Comparison of ENCODE assay signal across 24 cellular contexts in genomic region chr17:77301694-77302087, GRCh38.
DNase-seq lines count a peak whose midpoint lies in the region; ATAC-seq, FAIRE-seq and TF ChIP-seq lines count a peak whose summit lies in the region.
"Had no signal": no experiment of that assay in that cellular context is flagged by ENCODE, and none has a peak within 500 bp of the region (broad histone marks: within the 10 kb centered on the region; RNA-seq: fewer than 3 reads in every experiment).

No MANE protein-coding gene starts in this region.

- no peaks in the 10 kb centered on the region for H3K36me3 Mint-ChIP-seq in progenitor cell of endocrine pancreas (ENCODE audit: insufficient read depth)
- H3K36me3 Mint-ChIP-seq: CD14-positive monocyte had no signal

- DNase-seq in A549 (ENCODE audit: low read depth in 1 of 2, low spot score in 1 of 2) (no peak), NCI-H69 (lab: John Stamatoyannopoulos, UW) (peak; percentile 54), hepatocyte (ENCODE audit: low spot score) (no peak), progenitor cell of endocrine pancreas (ENCODE audit: low spot score, unreplicated experiment) (no peak), heart right ventricle (no peak), upper lobe of right lung (no peak), HuH-7 (ENCODE audit: low spot score) (no peak)
- DNase-seq: DMS53, GDM1, KBM-7, NCI-H1092 treated with DMSO at 0.1 percent for 48 hours, NCI-H146, NCI-H2029, NCI-H2171, NCI-H345, NCI-H524, OCI-M1, SHP77 treated with DMSO at 0.1 percent for 48 hours, SW 1271 had no signal

- intact Hi-C loops in heart right ventricle (cut with DNase I) (no loop called here), upper lobe of right lung (cut with DNase I) (no loop called here)

- H4K20me1 ChIP-seq in hepatocyte (ENCODE audit: insufficient read depth, poor library complexity, severe bottlenecking), result no peaks in the 10 kb centered on the region

- no peak for TF ChIP-seq RAD21 in A549 (conservative IDR thresholded peaks at IDR 0.05 in 1 of 2, IDR thresholded peaks at IDR 0.05 in 1 of 2)

- peaks cover 9% of the 10 kb centered on the region for H3K4me1 Mint-ChIP-seq in progenitor cell of endocrine pancreas (ENCODE audit: low read depth)

- TF ChIP-seq CTCF in A549 (IDR thresholded peaks at IDR 0.05), result no peak
- TF ChIP-seq CTCF in hepatocyte (IDR thresholded peaks at IDR 0.05; ENCODE audit: poor library complexity), result no peak
- TF ChIP-seq CTCF in progenitor cell of endocrine pancreas (IDR thresholded peaks at IDR 0.05; ENCODE audit: unreplicated experiment), result no peak
- TF ChIP-seq CTCF in heart right ventricle (IDR thresholded peaks at IDR 0.05), result no peak
- no peak for TF ChIP-seq CTCF in upper lobe of right lung (IDR thresholded peaks at IDR 0.05)

- H3K79me2 ChIP-seq in hepatocyte, result peaks cover 59% of the 10 kb centered on the region

- no peak overlapping the region for H2AFZ ChIP-seq in hepatocyte

- no peak overlapping the region for H3K4me3 ChIP-seq in A549
- no peak overlapping the region for H3K4me3 ChIP-seq in hepatocyte
- H3K4me3 ChIP-seq in heart right ventricle, result no peak overlapping the region
- H3K4me3 ChIP-seq in upper lobe of right lung, result no peak overlapping the region
- H3K4me3 ChIP-seq: SK-N-MC had no signal

- H3K9me3 ChIP-seq in A549 (no peaks in the 10 kb centered on the region), hepatocyte (ENCODE audit: low read depth) (no peaks in the 10 kb centered on the region), heart right ventricle (peaks cover 0 to 12% (median 0%) of the 10 kb centered on the region in 11 donors), upper lobe of right lung (no peaks in the 10 kb centered on the region)

- H3K4me1 ChIP-seq in A549 (peaks cover 92% of the 10 kb centered on the region), hepatocyte (ENCODE audit: insufficient read depth) (peaks cover 38% of the 10 kb centered on the region), heart right ventricle (peaks cover 0 to 4% (median 0%) of the 10 kb centered on the region in 9 donors), upper lobe of right lung (no peaks in the 10 kb centered on the region)

- peak overlapping the region in 1 of 2 experiments; percentile 88; a peak in 4 of 6 replicates for H3K27ac ChIP-seq in A549
- peak overlapping the region; percentile 72 for H3K27ac ChIP-seq in hepatocyte
- H3K27ac ChIP-seq in heart right ventricle, result no peak overlapping the region
- no peak overlapping the region for H3K27ac ChIP-seq in upper lobe of right lung
- H3K27ac ChIP-seq: SK-N-MC had no signal

- peak overlapping the region; percentile 29 for H3K27ac Mint-ChIP-seq in progenitor cell of endocrine pancreas
- H3K27ac Mint-ChIP-seq: B cell, CD14-positive monocyte had no signal

- TF ChIP-seq EP300 in A549 (IDR thresholded peaks at IDR 0.05), result no peak

- WGBS in A549 (ENCODE audit: missing lambda C conversion rate), result 66% methylated on average over 6 of the region's 6 CpGs
- 67% methylated on average over 6 of the region's 6 CpGs for WGBS in hepatocyte (ENCODE audit: low lambda C conversion rate, missing lambda C conversion rate)
- WGBS in heart right ventricle, 2 donors, result 87 to 93% methylated on average over 6 of the region's 6 CpGs

- FAIRE-seq in A549 (lab: Jason Lieb, UNC), result no peak
- FAIRE-seq: A204.1, D721Med had no signal

- no peaks in the 10 kb centered on the region for H3K9me3 Mint-ChIP-seq in progenitor cell of endocrine pancreas (ENCODE audit: low read depth)

- H3K4me3 Mint-ChIP-seq in progenitor cell of endocrine pancreas (ENCODE audit: low read depth), result no peak overlapping the region
- H3K4me3 Mint-ChIP-seq: B cell, CD14-positive monocyte had no signal

- TF ChIP-seq POLR2A in A549 (IDR thresholded peaks at IDR 0.05; ENCODE audit: low read length), result no peak

- no peak for ATAC-seq in A549
- ATAC-seq in heart right ventricle, result no peak
- no peak for ATAC-seq in upper lobe of right lung

- no peaks in the 10 kb centered on the region for H3K27me3 ChIP-seq in hepatocyte
- H3K27me3 ChIP-seq in heart right ventricle, result no peaks in the 10 kb centered on the region
- H3K27me3 ChIP-seq in upper lobe of right lung, result no peaks in the 10 kb centered on the region

- H3K36me3 ChIP-seq in hepatocyte (replicated peaks; ENCODE audit: insufficient read depth, low read depth), result no peaks in the 10 kb centered on the region
- H3K36me3 ChIP-seq in heart right ventricle, result no peaks in the 10 kb centered on the region
- H3K36me3 ChIP-seq in upper lobe of right lung, result no peaks in the 10 kb centered on the region

- no peaks in the 10 kb centered on the region for H3K27me3 Mint-ChIP-seq in progenitor cell of endocrine pancreas
- H3K27me3 Mint-ChIP-seq: B cell had no signal

- CTCF ChIA-PET in A549 (lab: Yijun Ruan, JAX), result interaction anchor here (1.0 to 1.4 kb wide), 2 partner anchors 30 to 46 kb away, joined by 3 to 4 read pairs; no protein-coding TSS in a partner anchor

- POLR2A ChIA-PET in A549 (lab: Yijun Ruan, JAX), result interaction anchor here (0.6 to 2.3 kb wide), 3 partner anchors 13 to 206 kb away, joined by 3 to 8 read pairs (median 3); no protein-coding TSS in a partner anchor

- no peaks in the 10 kb centered on the region for H3K9me2 ChIP-seq in hepatocyte (replicated peaks; ENCODE audit: insufficient read depth)

- H3K4me2 ChIP-seq in A549 (peak overlapping the region; percentile 23), hepatocyte (no peak overlapping the region)

TF ChIP-seq in A549, 52 proteins besides CTCF, POLR2A, EP300 and RAD21:
- peak; percentile 34; the same call in 1 of the 2 replicates for TF ChIP-seq POLR2AphosphoS2 (conservative IDR thresholded peaks at IDR 0.05; ENCODE audit: low read length)
- no peak for TF ChIP-seq CEBPB (IDR thresholded peaks at IDR 0.05)
